Comparison of ENCODE assay signal across 8 cellular contexts in the genomic region with DNA sequence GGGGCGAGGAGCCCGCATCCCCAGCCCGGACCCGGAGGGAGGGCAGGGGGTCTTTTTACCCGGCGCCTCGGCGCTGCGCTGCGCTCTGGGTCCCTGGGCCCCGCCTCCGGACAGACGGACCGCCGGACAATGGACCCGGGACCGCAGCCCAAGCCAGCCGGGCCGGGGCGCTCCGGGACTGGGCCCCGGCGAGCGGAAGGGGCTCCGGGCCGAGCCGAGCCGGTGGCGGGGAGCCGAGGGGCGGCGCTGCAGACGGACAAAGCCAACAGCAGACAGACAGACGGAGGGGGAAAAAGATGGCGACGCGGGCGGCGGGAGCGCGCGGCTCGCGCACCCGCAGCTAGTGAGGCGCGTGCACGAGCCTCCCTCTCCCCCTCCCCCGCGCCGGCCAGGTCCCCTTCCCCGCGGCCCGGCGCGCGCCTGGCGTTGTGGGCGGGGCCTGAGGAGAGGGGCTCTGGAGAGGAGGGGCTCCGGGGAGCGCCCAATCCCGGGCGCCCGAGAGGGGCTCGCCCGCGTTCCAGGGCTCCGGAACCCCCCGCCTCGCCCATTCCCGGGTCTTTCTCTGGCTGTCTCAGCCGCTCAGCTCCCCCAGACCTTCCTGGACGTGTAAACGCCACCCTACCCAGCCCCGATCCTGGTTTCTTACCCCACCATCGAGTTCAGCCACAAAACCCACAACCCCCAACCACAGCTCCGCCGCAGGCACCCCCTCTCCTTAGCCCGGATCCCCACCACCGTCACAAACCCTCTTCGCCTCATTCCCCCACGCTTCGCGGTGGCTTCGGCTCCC. TPM values are rescaled to one million over a fixed set of nuclear protein-coding genes. Genes with fewer than 3 reads are reported as not detected.
DNase-seq lines count a peak whose midpoint lies in the region; ATAC-seq and TF ChIP-seq lines count a peak whose summit lies in the region.

A gene with protein sequence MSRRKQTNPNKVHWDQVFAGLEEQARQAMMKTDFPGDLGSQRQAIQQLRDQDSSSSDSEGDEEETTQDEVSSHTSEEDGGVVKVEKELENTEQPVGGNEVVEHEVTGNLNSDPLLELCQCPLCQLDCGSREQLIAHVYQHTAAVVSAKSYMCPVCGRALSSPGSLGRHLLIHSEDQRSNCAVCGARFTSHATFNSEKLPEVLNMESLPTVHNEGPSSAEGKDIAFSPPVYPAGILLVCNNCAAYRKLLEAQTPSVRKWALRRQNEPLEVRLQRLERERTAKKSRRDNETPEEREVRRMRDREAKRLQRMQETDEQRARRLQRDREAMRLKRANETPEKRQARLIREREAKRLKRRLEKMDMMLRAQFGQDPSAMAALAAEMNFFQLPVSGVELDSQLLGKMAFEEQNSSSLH (minus strand): TSS at position 334 of the 790 bp plus-strand sequence. CDS start 4,236 bp downstream, outside the sequence.

- H3K9me3 Mint-ChIP-seq in CD4-positive, alpha-beta T cell = no peaks in the 10 kb centered on the region
- H3K9me3 Mint-ChIP-seq in activated T-cell treated with anti-CD3 and anti-CD28 coated beads, Interleukin-2, amount 50 U/mL, for 24 hours = no peaks in the 10 kb centered on the region

- no peaks in the 10 kb centered on the region for H3K79me2 ChIP-seq in OCI-LY1 (ENCODE audit: insufficient read depth, low read length)

- peak within 1 kb of the TSS; percentile 84 for H3K4me2 ChIP-seq in OCI-LY1 (ENCODE audit: low read length)

- H3K4me1 Mint-ChIP-seq in CD4-positive, alpha-beta T cell (ENCODE audit: low read depth) = peaks cover 55% of the 10 kb centered on the region
- peaks cover 48% of the 10 kb centered on the region for H3K4me1 Mint-ChIP-seq in activated T-cell treated with anti-CD3 and anti-CD28 coated beads, Interleukin-2, amount 50 U/mL, for 24 hours (ENCODE audit: low read depth)

- H2AFZ ChIP-seq in OCI-LY1 (ENCODE audit: low read length) = peak within 1 kb of the TSS; percentile 98

- 0% methylated on average over 54 to 84 of the region's 85 CpGs for WGBS in esophagus, 2 donors

- H3K4me3 ChIP-seq in OCI-LY1 (ENCODE audit: low read depth, low read length, poor library complexity, severe bottlenecking) (peak within 1 kb of the TSS; percentile 86), esophagus (ENCODE audit: low read depth in 1 of 2, low read length in 2 of 2) (peak within 1 kb of the TSS; percentile 83 to 90), mucosa of stomach (ENCODE audit: low read length) (peak within 1 kb of the TSS; percentile 54)

- TF ChIP-seq CTCF in CD4-positive, alpha-beta T cell (IDR thresholded peaks at IDR 0.05) = no peak
- TF ChIP-seq CTCF in OCI-LY1 (IDR thresholded peaks at IDR 0.05; ENCODE audit: low read length) = peak; percentile 58

- H3K4me3 Mint-ChIP-seq in CD4-positive, alpha-beta T cell = peak within 1 kb of the TSS; percentile 100
- peak within 1 kb of the TSS; percentile 91 for H3K4me3 Mint-ChIP-seq in activated T-cell treated with anti-CD3 and anti-CD28 coated beads, Interleukin-2, amount 50 U/mL, for 24 hours

- H4K20me1 ChIP-seq in OCI-LY1 (ENCODE audit: insufficient read depth, low read length) = no peaks in the 10 kb centered on the region

- CTCF ChIA-PET in CD4-positive, alpha-beta T cell (lab: Charles Lee) = interaction anchor here (0.5 to 6.1 kb wide), 11 partner anchors 11 to 319 kb away, joined by 3 to 100 read pairs (median 5); a partner anchor contains a TSS

- H3K36me3 ChIP-seq in OCI-LY1 (ENCODE audit: insufficient read depth, low read length) (peaks cover 16% of the 10 kb centered on the region; the same call in 1 of the 2 replicates), esophagus (ENCODE audit: control insufficient read depth in 2 of 2, insufficient read depth in 2 of 2, low read length in 1 of 2) (no peaks in the 10 kb centered on the region), mucosa of stomach (ENCODE audit: control insufficient read depth, insufficient read depth, low read length) (no peaks in the 10 kb centered on the region)

- no peaks in the 10 kb centered on the region for H3K27me3 Mint-ChIP-seq in CD4-positive, alpha-beta T cell
- H3K27me3 Mint-ChIP-seq in activated T-cell treated with anti-CD3 and anti-CD28 coated beads, Interleukin-2, amount 50 U/mL, for 24 hours = no peaks in the 10 kb centered on the region

- H3K9ac ChIP-seq in OCI-LY1 (ENCODE audit: low read length) (peak within 1 kb of the TSS; percentile 86), mucosa of stomach (ENCODE audit: low read length) (peak within 1 kb of the TSS; percentile 86)

- H3K9me2 ChIP-seq in OCI-LY1 (ENCODE audit: low read depth, low read length) = no peaks in the 10 kb centered on the region

- DNase-seq in CD4-positive, alpha-beta T cell = peak; percentile 41 to 79 (median 60)
- DNase-seq in HPDE6-E6E7 (ENCODE audit: extremely low spot score) = peak; percentile 67
- peak; percentile 81 for DNase-seq in activated T-cell treated with anti-CD3 and anti-CD28 coated beads, Interleukin-2, amount 50 U/mL, for 24 hours
- DNase-seq in stimulated activated CD8-positive, alpha-beta memory T cell treated with anti-CD3 and anti-CD28 coated beads, Interleukin-7, amount 100 ng/mL, for 48 hours (ENCODE audit: extremely low read depth in 1 of 2, low read depth in 1 of 2) = peak; percentile 47 to 54

- H3K27me3 ChIP-seq in CD4-positive, alpha-beta T cell (ENCODE audit: control insufficient read depth, insufficient read depth, low read length) = no peaks in the 10 kb centered on the region
- H3K27me3 ChIP-seq in OCI-LY1 (ENCODE audit: insufficient read depth, low read length) (no peaks in the 10 kb centered on the region), esophagus (ENCODE audit: control insufficient read depth in 1 of 2, insufficient read depth in 2 of 2, low read length in 2 of 2) (no peaks in the 10 kb centered on the region), mucosa of stomach (ENCODE audit: control insufficient read depth, insufficient read depth, low read length) (no peaks in the 10 kb centered on the region)

- no peaks in the 10 kb centered on the region for H3K9me3 ChIP-seq in CD4-positive, alpha-beta T cell (ENCODE audit: control insufficient read depth, low read length)
- H3K9me3 ChIP-seq in OCI-LY1 (ENCODE audit: low read length) (no peaks in the 10 kb centered on the region), esophagus (ENCODE audit: control insufficient read depth in 2 of 2, insufficient read depth in 1 of 2, low read depth in 1 of 2, low read length in 1 of 2) (no peaks in the 10 kb centered on the region), mucosa of stomach (ENCODE audit: control insufficient read depth, low read length) (no peaks in the 10 kb centered on the region)

- POLR2A ChIA-PET in CD4-positive, alpha-beta T cell (lab: Charles Lee) = interaction anchor here (0.6 to 6.5 kb wide), 13 partner anchors 11 to 95 kb away, joined by 3 to 219 read pairs (median 12); a partner anchor contains a TSS

- ATAC-seq in CD4-positive, alpha-beta T cell (ENCODE audit: poor library complexity) = peak; percentile 43
- peak; percentile 54 for ATAC-seq in GM19397 (IDR thresholded peaks at IDR 0.05; ENCODE audit: unreplicated experiment)

- H3K27ac ChIP-seq in CD4-positive, alpha-beta T cell (ENCODE audit: low read depth, low read length) = peak within 1 kb of the TSS; percentile 89
- H3K27ac ChIP-seq in OCI-LY1 (ENCODE audit: low read depth, low read length, poor library complexity, severe bottlenecking) = peak within 1 kb of the TSS; percentile 71
- peak within 1 kb of the TSS; percentile 75 to 80 for H3K27ac ChIP-seq in esophagus (ENCODE audit: low read depth in 2 of 2, low read length in 1 of 2)

- peak within 1 kb of the TSS; percentile 95 for H3K27ac Mint-ChIP-seq in CD4-positive, alpha-beta T cell
- H3K27ac Mint-ChIP-seq in activated T-cell treated with anti-CD3 and anti-CD28 coated beads, Interleukin-2, amount 50 U/mL, for 24 hours = peak within 1 kb of the TSS; percentile 97

- intact Hi-C loops in CD4-positive, alpha-beta T cell (cut with DNase I, micrococcal nuclease) = loop anchor here (1.0 to 5.0 kb wide), 5 partner anchors 11 to 162 kb away; a partner anchor contains a TSS

- peaks cover 5% of the 10 kb centered on the region; the same call in 1 of the 2 replicates for H3F3A ChIP-seq in OCI-LY1 (ENCODE audit: insufficient read depth, low read length)

- H3K4me1 ChIP-seq in OCI-LY1 (ENCODE audit: insufficient read depth, low read length, severe bottlenecking) (peaks cover 37% of the 10 kb centered on the region), esophagus (ENCODE audit: control insufficient read depth in 2 of 2, insufficient read depth in 2 of 2, low read length in 1 of 2) (peaks cover 0 to 3% of the 10 kb centered on the region in 2 donors), mucosa of stomach (ENCODE audit: control insufficient read depth, insufficient read depth, low read length) (peaks cover 9% of the 10 kb centered on the region)

- peaks cover 29% of the 10 kb centered on the region for H3K36me3 Mint-ChIP-seq in CD4-positive, alpha-beta T cell (ENCODE audit: low read depth)
- H3K36me3 Mint-ChIP-seq in activated T-cell treated with anti-CD3 and anti-CD28 coated beads, Interleukin-2, amount 50 U/mL, for 24 hours (ENCODE audit: low read depth) = peaks cover 15% of the 10 kb centered on the region

RNA-seq across cellular contexts. Expression of the gene that starts here (rescaled TPM):
- total RNA-seq in CD4-positive, alpha-beta T cell = 10 to 100 TPM; 17.3 to 18.3 TPM
- 1 to 10 TPM; 3.5 to 4.0 TPM for polyA plus RNA-seq in esophagus

Comparison
In these comparisons a context has a peak if more than half of its experiments do, and no peak if none do; other contexts are left out.
1. Peak in every context shown above with its lines: DNase-seq, ATAC-seq, H3K4me3 ChIP-seq and H3K27ac ChIP-seq.